20 cellular contexts compared by ENCODE assay signal in genomic region chr15:51624022-51624421, GRCh38. TPM values are rescaled to one million over a fixed set of nuclear protein-coding genes. Genes with fewer than 3 reads are reported as not detected.
DNase-seq lines count a peak whose midpoint lies in the region; ATAC-seq, FAIRE-seq and TF ChIP-seq lines count a peak whose summit lies in the region.
"Had no signal": no experiment of that assay in that cellular context is flagged by ENCODE, and none has a peak within 500 bp of the region (broad histone marks: within the 10 kb centered on the region; RNA-seq: fewer than 3 reads in every experiment).

No MANE protein-coding gene starts in this region.

- no peaks in the 10 kb centered on the region for H3K36me3 ChIP-seq in HepG2 (replicated peaks in 1 of 2; ENCODE audit: control insufficient read depth in 1 of 2, insufficient read depth in 2 of 2, low read length in 2 of 2)
- H3K36me3 ChIP-seq in right lobe of liver = no peaks in the 10 kb centered on the region
- no peaks in the 10 kb centered on the region for H3K36me3 ChIP-seq in SJCRH30
- H3K36me3 ChIP-seq in mucosa of rectum (ENCODE audit: control insufficient read depth in 2 of 2, insufficient read depth in 2 of 2, low read length in 2 of 2) = no peaks in the 10 kb centered on the region
- H3K36me3 ChIP-seq: pancreas had no signal

- no peak overlapping the region; the same call in 1 of the 2 replicates for H3K9ac ChIP-seq in HepG2 (ENCODE audit: insufficient read depth, low read depth, low read length)
- H3K9ac ChIP-seq in mucosa of rectum (ENCODE audit: low read depth in 1 of 2, low read length in 2 of 2) = no peak overlapping the region

- TF ChIP-seq EP300 in HepG2 (IDR thresholded peaks at IDR 0.05; ENCODE audit: low read depth in 2 of 2, low read length in 2 of 2) = no peak
- TF ChIP-seq EP300 in HepG2 (CRISPR knock-in tag; IDR thresholded peaks at IDR 0.05; ENCODE audit: borderline replicate concordance) = no peak

- peak overlapping the region; percentile 57 for H2AFZ ChIP-seq in HepG2 (ENCODE audit: low read length)

- no peak for TF ChIP-seq RAD21 in HepG2 (CRISPR knock-in tag; IDR thresholded peaks at IDR 0.05)

- intact Hi-C loops in HepG2 (cut with micrococcal nuclease; ENCODE audit: unreplicated experiment) = no loop called here
- intact Hi-C loops in right lobe of liver (cut with DNase I) = no loop called here

- POLR2A ChIA-PET in HepG2 (lab: Yijun Ruan, JAX) = no interaction called here

- H3K4me3 ChIP-seq in HepG2 (replicated peaks in 1 of 3; ENCODE audit: insufficient read depth in 1 of 3, low read depth in 2 of 3, low read length in 3 of 3) (no peak overlapping the region; a peak in 1 of 6 replicates), right lobe of liver (no peak overlapping the region), SJCRH30 (peak overlapping the region; percentile 71; the same call in 1 of the 2 replicates), mucosa of rectum (ENCODE audit: low read length in 2 of 2) (peak overlapping the region in 1 of 2 donors; percentile 88)

- no peaks in the 10 kb centered on the region; a peak in 1 of 5 replicates for H3K27me3 ChIP-seq in HepG2 (ENCODE audit: control insufficient read depth in 1 of 2, insufficient read depth in 2 of 2, low read length in 2 of 2)
- no peaks in the 10 kb centered on the region for H3K27me3 ChIP-seq in right lobe of liver
- H3K27me3 ChIP-seq in SJCRH30 = no peaks in the 10 kb centered on the region
- H3K27me3 ChIP-seq in mucosa of rectum (ENCODE audit: control insufficient read depth in 2 of 2, insufficient read depth in 2 of 2, low read length in 2 of 2) = no peaks in the 10 kb centered on the region

- H3K79me2 ChIP-seq in HepG2 (ENCODE audit: insufficient read depth, low read length) = peaks cover 5% of the 10 kb centered on the region

- 91% methylated on average over 4 of the region's 4 CpGs for WGBS in HepG2 (ENCODE audit: low lambda C conversion rate)
- WGBS in right lobe of liver (ENCODE audit: insufficient coverage, low coverage, low lambda C conversion rate, missing lambda C conversion rate) = 78% methylated on average over 3 of the region's 4 CpGs

- H3K4me1 ChIP-seq in HepG2 (ENCODE audit: insufficient read depth, low read length) = peaks cover 29% of the 10 kb centered on the region
- H3K4me1 ChIP-seq in right lobe of liver = peaks cover 0 to 4% (median 0%) of the 10 kb centered on the region in 4 donors
- H3K4me1 ChIP-seq in SJCRH30 = peaks cover 14% of the 10 kb centered on the region
- H3K4me1 ChIP-seq in mucosa of rectum (ENCODE audit: control insufficient read depth in 2 of 2, insufficient read depth in 2 of 2, low read length in 2 of 2) = peaks cover 4 to 12% of the 10 kb centered on the region in 2 donors

- DNase-seq in HepG2 (ENCODE audit: low spot score) (no peak), right lobe of liver (no peak), SJCRH30 (no peak), amygdala (lab: John Stamatoyannopoulos, UW) (no peak), H54 (ENCODE audit: insufficient read length, low spot score) (no peak)
- DNase-seq: activated effector memory CD4-positive, alpha-beta T cell treated with Interleukin-2 at 50 U/mL for 16 hours; dermis blood vessel endothelial cell; glutamatergic neuron; HFFc6; NCI-H1436 treated with DMSO at 0.1 percent for 48 hours; NCI-H345; SHP77 treated with DMSO at 0.1 percent for 48 hours; stimulated activated naive B cell treated with anti-CD40 and anti-IgM and Interleukin-4, amounts not matched to agents 10 μg/mL and 1 μg/mL and 100 μg/mL, for 72 hours had no signal

- TF ChIP-seq CTCF in HepG2 (CRISPR knock-in tag; IDR thresholded peaks at IDR 0.05) (no peak), right lobe of liver (IDR thresholded peaks at IDR 0.05) (no peak)

- CTCF ChIA-PET in HepG2 (lab: Yijun Ruan, JAX; ENCODE audit: low intra/inter-chr PET ratio, low total read pairs) = no interaction called here

- H3K27ac ChIP-seq in HepG2 (ENCODE audit: extremely low read length, insufficient read depth, low read length) (no peak overlapping the region), right lobe of liver (no peak overlapping the region), SJCRH30 (no peak overlapping the region), mucosa of rectum (ENCODE audit: low read depth in 2 of 2, low read length in 2 of 2) (peak overlapping the region; percentile 80 to 86)

- in situ Hi-C loops in HepG2 (cut with HindIII; ENCODE audit: extremely low pct_ligation_motif_present, low pct_unique_long_range_greater_than_20kb) = no loop called here

- TF ChIP-seq POLR2A in HepG2 (IDR thresholded peaks at IDR 0.05; ENCODE audit: insufficient read depth in 1 of 2, low read depth in 2 of 2, low read length in 2 of 2) (no peak), right lobe of liver (IDR thresholded peaks at IDR 0.05) (no peak), H54 (IDR thresholded peaks at IDR 0.05; ENCODE audit: low read depth, low read length) (no peak)

- H4K20me1 ChIP-seq in HepG2 (ENCODE audit: insufficient read depth, low read length) = no peaks in the 10 kb centered on the region

- BruUV-seq in HepG2 (replicated peaks; lab: Mats Ljungman, UMichigan) = no TSS peak

- no peak overlapping the region for H3K4me2 ChIP-seq in HepG2 (ENCODE audit: low read depth, low read length)

- no peak for ATAC-seq in HepG2
- no peak for ATAC-seq in right lobe of liver
- no peak for ATAC-seq in HG03196 (IDR thresholded peaks at IDR 0.05; ENCODE audit: unreplicated experiment)
- ATAC-seq in activated CD4-positive, CD25-positive, alpha-beta regulatory T cell treated with anti-CD3 and anti-CD28 coated beads, Interleukin-2, amount 50 U/mL, for 24 hours = no peak
- ATAC-seq: pancreas; stimulated activated naive B cell treated with anti-CD40 and anti-IgM and Interleukin-4, amounts not matched to agents 10 μg/mL and 1 μg/mL and 100 μg/mL, for 72 hours had no signal

- no peak for FAIRE-seq in HepG2 (lab: Jason Lieb, UNC)
- no peak for FAIRE-seq in H54 (lab: Jason Lieb, UNC)
- FAIRE-seq: islet of Langerhans, pancreas had no signal

- no peaks in the 10 kb centered on the region for H3K9me3 ChIP-seq in HepG2 (ENCODE audit: low read length)
- H3K9me3 ChIP-seq in right lobe of liver = no peaks in the 10 kb centered on the region
- no peaks in the 10 kb centered on the region for H3K9me3 ChIP-seq in SJCRH30 (replicated peaks)
- no peaks in the 10 kb centered on the region for H3K9me3 ChIP-seq in mucosa of rectum (ENCODE audit: control insufficient read depth in 2 of 2, low read length in 2 of 2)
- H3K9me3 ChIP-seq: pancreas had no signal

TF ChIP-seq in HepG2, 621 proteins besides CTCF, POLR2A, EP300 and RAD21 (continues in another document):
- TF ChIP-seq HNRNPK (IDR thresholded peaks at IDR 0.05; ENCODE audit: low read depth, low read length, poor library complexity, severe bottlenecking) = peak; percentile 77

RNA-seq across cellular contexts. Expression of gene DMXL2, which starts 1.5 kb away (rescaled TPM):
- 14.4 and 15.3 TPM in 2 replicates for total RNA-seq in HepG2 (2016; rRNA removed; fragmentation: Illumina TruSeq; extraction: Trizol)
- 2.9 and 3.9 TPM in 2 replicates for total RNA-seq in HepG2 (2016; cell fraction: cytosol; rRNA removed; fragmentation: Illumina TruSeq; extraction: Trizol; ENCODE audit: low read depth)
- total RNA-seq in HepG2 (2016; cell fraction: insoluble cytoplasmic fraction; rRNA removed; fragmentation: Illumina TruSeq; extraction: Trizol) = 10.5 and 14.9 TPM in 2 replicates
- total RNA-seq in HepG2 (2016; cell fraction: membrane; rRNA removed; fragmentation: Illumina TruSeq; extraction: Trizol) = 3.6 and 5.3 TPM in 2 replicates
- 25.7 and 26.2 TPM in 2 replicates for total RNA-seq in HepG2 (2016; cell fraction: nucleus; rRNA removed; fragmentation: Illumina TruSeq; extraction: Trizol)
- polyA plus RNA-seq in HepG2 (2011; rRNA removed) = 11.6 and 11.8 TPM in 2 replicates
- 2.5 and 4.5 TPM in 2 replicates for polyA plus RNA-seq in HepG2 (2011; cell fraction: cytosol; rRNA removed)
- 24.4 and 27.0 TPM in 2 replicates for polyA plus RNA-seq in HepG2 (2011; cell fraction: nucleus; rRNA removed)
- polyA plus RNA-seq in HepG2 (2012) = 9.9 and 10.4 TPM in 2 replicates
- polyA plus RNA-seq in HepG2 (2016; cell fraction: cytosol; fragmentation: Illumina TruSeq; extraction: Trizol; ENCODE audit: low read depth) = 0.51 and 0.75 TPM in 2 replicates
- 11.1 and 13.6 TPM in 2 replicates for polyA plus RNA-seq in HepG2 (2016; cell fraction: insoluble cytoplasmic fraction; fragmentation: Illumina TruSeq; extraction: Trizol; ENCODE audit: low read depth)
- 1.6 and 2.1 TPM in 2 replicates for polyA plus RNA-seq in HepG2 (2016; cell fraction: membrane; fragmentation: Illumina TruSeq; extraction: Trizol; ENCODE audit: low read depth)
- 46.6 and 53.7 TPM in 2 replicates for polyA plus RNA-seq in HepG2 (2016; cell fraction: nucleus; fragmentation: Illumina TruSeq; extraction: Trizol; ENCODE audit: insufficient read depth, low read depth)
- 7.7 and 16.1 TPM in 2 replicates for polyA minus RNA-seq in HepG2 (2011; rRNA and poly(A)+ RNA removed; ENCODE audit: low replicate concordance)
- 6.0 and 11.5 TPM in 2 replicates for polyA minus RNA-seq in HepG2 (2011; cell fraction: cytosol; rRNA and poly(A)+ RNA removed)
- polyA minus RNA-seq in HepG2 (2011; cell fraction: nucleus; rRNA and poly(A)+ RNA removed) = 31.9 and 35.7 TPM in 2 replicates
- 10 to 100 TPM in 5 of 6 experiments, 1 to 10 TPM in 1; 8.8 to 16.1 (median 12.7) TPM for total RNA-seq in right lobe of liver
- total RNA-seq in SJCRH30 (2014; rRNA removed; shearing (Covaris generic)) = 16.7 and 22.4 TPM in 2 replicates

RNA-seq across cellular contexts. Expression of gene SCG3, which starts 57.3 kb away (rescaled TPM):
- total RNA-seq in HepG2 (2016; rRNA removed; fragmentation: Illumina TruSeq; extraction: Trizol) (not detected in 2 replicates), right lobe of liver (not detected)
- total RNA-seq in HepG2 (2016; cell fraction: cytosol; rRNA removed; fragmentation: Illumina TruSeq; extraction: Trizol; ENCODE audit: low read depth) = not detected in 2 replicates
- not detected in 2 replicates for total RNA-seq in HepG2 (2016; cell fraction: insoluble cytoplasmic fraction; rRNA removed; fragmentation: Illumina TruSeq; extraction: Trizol)
- not detected in 2 replicates for total RNA-seq in HepG2 (2016; cell fraction: membrane; rRNA removed; fragmentation: Illumina TruSeq; extraction: Trizol)
- not detected in 2 replicates for total RNA-seq in HepG2 (2016; cell fraction: nucleus; rRNA removed; fragmentation: Illumina TruSeq; extraction: Trizol)
- polyA plus RNA-seq in HepG2 (2011; rRNA removed) = not detected in 2 replicates
- not detected in 2 replicates for polyA plus RNA-seq in HepG2 (2011; cell fraction: cytosol; rRNA removed)
- polyA plus RNA-seq in HepG2 (2011; cell fraction: nucleus; rRNA removed) = not detected in 2 replicates
- polyA plus RNA-seq in HepG2 (2012) = not detected in 2 replicates
- polyA plus RNA-seq in HepG2 (2016; cell fraction: cytosol; fragmentation: Illumina TruSeq; extraction: Trizol; ENCODE audit: low read depth) = not detected in 2 replicates
- not detected in 2 replicates for polyA plus RNA-seq in HepG2 (2016; cell fraction: insoluble cytoplasmic fraction; fragmentation: Illumina TruSeq; extraction: Trizol; ENCODE audit: low read depth)
- not detected in 2 replicates for polyA plus RNA-seq in HepG2 (2016; cell fraction: membrane; fragmentation: Illumina TruSeq; extraction: Trizol; ENCODE audit: low read depth)
- polyA plus RNA-seq in HepG2 (2016; cell fraction: nucleus; fragmentation: Illumina TruSeq; extraction: Trizol; ENCODE audit: insufficient read depth, low read depth) = not detected in 2 replicates
- not detected in 2 replicates for polyA minus RNA-seq in HepG2 (2011; rRNA and poly(A)+ RNA removed; ENCODE audit: low replicate concordance)
- not detected in 2 replicates for polyA minus RNA-seq in HepG2 (2011; cell fraction: cytosol; rRNA and poly(A)+ RNA removed)
- polyA minus RNA-seq in HepG2 (2011; cell fraction: nucleus; rRNA and poly(A)+ RNA removed) = not detected in 2 replicates
- not detected in 2 replicates for total RNA-seq in SJCRH30 (2014; rRNA removed; shearing (Covaris generic))
- total RNA-seq: HFFc6, mesenteric fat pad had no signal
- polyA plus RNA-seq: AG04450 had no signal

Comparison
In these comparisons a context has a peak if more than half of its experiments do, and no peak if none do; other contexts are left out.
1. H3K27ac ChIP-seq: peak in mucosa of rectum (2 of 2); none in HepG2 (single experiment), right lobe of liver (0 of 3) and SJCRH30 (single experiment).